In genomic region chr13:112575680-112576079, GRCh38 we compare ENCODE assay signal across 14 cellular contexts. TPM values are rescaled to one million over a fixed set of nuclear protein-coding genes. Genes with fewer than 3 reads are reported as not detected.
A peak's percentile ranks its signal among the peaks of the same experiment; 100 is the strongest.
DNase-seq lines count a peak whose midpoint lies in the region; ATAC-seq and TF ChIP-seq lines count a peak whose summit lies in the region.
"Had no signal": no experiment of that assay in that cellular context is flagged by ENCODE, and none has a peak within 500 bp of the region (broad histone marks: within the 10 kb centered on the region; RNA-seq: fewer than 3 reads in every experiment).

No MANE protein-coding gene starts in this region.

- DNase-seq in activated CD4-positive, alpha-beta T cell treated with anti-CD3 and anti-CD28 coated beads for 36 hours, result no peak
- DNase-seq in activated CD4-positive, alpha-beta T cell treated with anti-CD3 and anti-CD28 coated beads, Interleukin-2, amount 50 U/mL, for 48 hours, result no peak
- DNase-seq in OCI-M1 (lab: John Stamatoyannopoulos, UW) (peak; percentile 13), fibroblast of pulmonary artery (ENCODE audit: low read depth) (peak; percentile 6), stomach (no peak), NOMO-1 treated with dmso at 0.1 percent for 144 hours (lab: John Stamatoyannopoulos, UW; ENCODE audit: unreplicated experiment) (no peak)
- DNase-seq: activated naive CD8-positive, alpha-beta T cell treated with anti-CD3 and anti-CD28 coated beads, Interleukin-2, amount 10 ng/mL, durations not matched to agents 7 days and 5 days; Peyer's patch; right lobe of liver had no signal

- H3K27ac Mint-ChIP-seq in activated CD4-positive, alpha-beta T cell treated with anti-CD3 and anti-CD28 coated beads for 36 hours, result peak overlapping the region; percentile 8
- H3K27ac Mint-ChIP-seq: activated naive CD8-positive, alpha-beta T cell treated with anti-CD3 and anti-CD28 coated beads, Interleukin-2, amount 10 ng/mL, durations not matched to agents 7 days and 5 days; T-helper 2 cell treated with Interferon-gamma antibody and Interleukin-4, amounts not matched to agents 5 μg/mL and 100 μg/mL, for 36 hours had no signal

- POLR2A ChIA-PET in activated CD4-positive, alpha-beta T cell treated with anti-CD3 and anti-CD28 coated beads for 36 hours (lab: Charles Lee), result no interaction called here

- peaks cover 4% of the 10 kb centered on the region for H3K9me3 Mint-ChIP-seq in activated CD4-positive, alpha-beta T cell treated with anti-CD3 and anti-CD28 coated beads for 36 hours (ENCODE audit: low read depth)

- no peak for TF ChIP-seq EP300 in stomach (IDR thresholded peaks at IDR 0.05)

- peaks cover 57% of the 10 kb centered on the region for H3K4me1 Mint-ChIP-seq in activated CD4-positive, alpha-beta T cell treated with anti-CD3 and anti-CD28 coated beads for 36 hours

- no peak overlapping the region for H3K4me3 Mint-ChIP-seq in activated CD4-positive, alpha-beta T cell treated with anti-CD3 and anti-CD28 coated beads for 36 hours
- H3K4me3 Mint-ChIP-seq: activated naive CD8-positive, alpha-beta T cell treated with anti-CD3 and anti-CD28 coated beads, Interleukin-2, amount 10 ng/mL, durations not matched to agents 7 days and 5 days; T-helper 2 cell treated with Interferon-gamma antibody and Interleukin-4, amounts not matched to agents 5 μg/mL and 100 μg/mL, for 36 hours had no signal

- peaks cover 17% of the 10 kb centered on the region for H3K36me3 Mint-ChIP-seq in activated CD4-positive, alpha-beta T cell treated with anti-CD3 and anti-CD28 coated beads for 36 hours (ENCODE audit: low read depth)

- H3K27me3 ChIP-seq in stomach, result no peaks in the 10 kb centered on the region
- H3K27me3 ChIP-seq: Peyer's patch, right lobe of liver, tibial nerve had no signal

- H3K4me3 ChIP-seq in fibroblast of pulmonary artery (replicated peaks; ENCODE audit: low read depth, low read length), result no peak overlapping the region
- H3K4me3 ChIP-seq in stomach, result no peak overlapping the region
- H3K4me3 ChIP-seq: A549, Peyer's patch, right lobe of liver, tibial nerve had no signal

- peak overlapping the region in 4 of 5 donors; percentile 22 to 76 (median 62) for H3K27ac ChIP-seq in stomach
- H3K27ac ChIP-seq: A549, right lobe of liver, tibial nerve had no signal

- intact Hi-C loops in activated CD4-positive, alpha-beta T cell treated with anti-CD3 and anti-CD28 coated beads for 36 hours (cut with DNase I, micrococcal nuclease), result no loop called here
- intact Hi-C loops in stomach (cut with DNase I; ENCODE audit: low total_unique reads), result no loop called here

- 78 to 89% (median 82%) methylated on average over 5 of the region's 5 CpGs for WGBS in stomach, 5 donors

- no peaks in the 10 kb centered on the region for H3K36me3 ChIP-seq in stomach
- H3K36me3 ChIP-seq: Peyer's patch, right lobe of liver, tibial nerve had no signal

- TF ChIP-seq POLR2A in stomach (IDR thresholded peaks at IDR 0.05), result no peak

- ATAC-seq in activated CD4-positive, alpha-beta T cell treated with anti-CD3 and anti-CD28 coated beads for 36 hours, result no peak
- ATAC-seq in GM19467 (IDR thresholded peaks at IDR 0.05; ENCODE audit: unreplicated experiment), result no peak
- no peak for ATAC-seq in GM21723 (IDR thresholded peaks at IDR 0.05; ENCODE audit: unreplicated experiment)
- ATAC-seq: A549 had no signal

- CTCF ChIA-PET in activated CD4-positive, alpha-beta T cell treated with anti-CD3 and anti-CD28 coated beads for 36 hours (lab: Charles Lee), result interaction anchor here (1.2 to 2.2 kb wide), 4 partner anchors 8 to 299 kb away, joined by 3 to 9 read pairs (median 4); no protein-coding TSS in a partner anchor

- peaks cover 9 to 58% (median 37%) of the 10 kb centered on the region in 4 donors for H3K4me1 ChIP-seq in stomach
- H3K4me1 ChIP-seq: A549 had no signal

- TF ChIP-seq CTCF in fibroblast of pulmonary artery (IDR thresholded peaks at IDR 0.05; ENCODE audit: low read length, missing control alignments), result no peak
- TF ChIP-seq CTCF in stomach (IDR thresholded peaks at IDR 0.05), result no peak

- no peaks in the 10 kb centered on the region for H3K9me3 ChIP-seq in stomach
- H3K9me3 ChIP-seq: Peyer's patch, right lobe of liver had no signal

- H3K27me3 Mint-ChIP-seq in activated CD4-positive, alpha-beta T cell treated with anti-CD3 and anti-CD28 coated beads for 36 hours, result no peaks in the 10 kb centered on the region
- H3K27me3 Mint-ChIP-seq: activated naive CD8-positive, alpha-beta T cell treated with anti-CD3 and anti-CD28 coated beads, Interleukin-2, amount 10 ng/mL, durations not matched to agents 7 days and 5 days had no signal

RNA-seq across cellular contexts. Expression of gene TUBGCP3, which starts 12.3 kb away (rescaled TPM):
- total RNA-seq in activated CD4-positive, alpha-beta T cell treated with anti-CD3 and anti-CD28 coated beads for 36 hours, result 10 to 100 TPM; 57.2 to 60.5 TPM
- total RNA-seq in stomach, result 10 to 100 TPM; 10.7 to 49.6 (median 46.4) TPM
- 1 to 10 TPM; 7.8 to 9.5 (median 9.0) TPM for polyA plus RNA-seq in stomach

Comparison
In these comparisons a context has a peak if more than half of its experiments do, and no peak if none do; other contexts are left out.
1. DNase-seq: peak in OCI-M1 (single experiment) and fibroblast of pulmonary artery (single experiment); none in activated CD4-positive, alpha-beta T cell treated with anti-CD3 and anti-CD28 coated beads for 36 hours (single experiment), activated CD4-positive, alpha-beta T cell treated with anti-CD3 and anti-CD28 coated beads, Interleukin-2, amount 50 U/mL, for 48 hours (0 of 2), stomach (single experiment) and NOMO-1 treated with dmso at 0.1 percent for 144 hours (single experiment).